Comparison of ENCODE assay signal across 8 cellular contexts in the genomic region with DNA sequence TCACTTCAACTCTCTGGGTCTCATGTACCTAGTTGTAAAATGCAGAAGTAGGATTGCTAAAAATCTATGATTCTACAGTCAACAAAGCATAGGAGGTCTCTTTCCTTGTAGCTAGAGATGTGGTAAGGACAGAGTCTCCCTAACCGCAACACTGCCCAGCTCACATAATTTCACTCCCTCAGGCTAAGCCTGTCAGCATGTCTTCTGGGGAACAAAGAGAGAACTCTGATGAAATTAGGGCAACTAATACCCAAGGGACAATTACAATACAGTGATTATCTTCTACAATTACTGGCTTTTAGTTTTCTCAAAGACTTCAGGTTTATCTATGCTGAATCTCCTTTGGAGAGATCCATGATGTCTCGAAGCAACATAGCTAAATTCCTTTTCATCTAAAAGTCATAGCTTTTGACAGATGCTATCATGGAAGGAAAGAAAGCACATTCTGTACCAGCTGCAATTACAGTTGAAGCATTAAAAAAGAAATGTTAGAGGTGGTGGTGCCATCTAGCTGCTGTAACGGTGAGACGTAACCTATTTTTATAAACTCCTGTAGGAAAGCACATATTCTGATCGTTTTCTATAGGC.
DNase-seq lines count a peak whose midpoint lies in the region; ATAC-seq, FAIRE-seq and TF ChIP-seq lines count a peak whose summit lies in the region.

No MANE protein-coding gene starts in this region.

- DNase-seq in D721Med (ENCODE audit: insufficient read length, low spot score) (no peak), SW480 (ENCODE audit: low spot score) (peak; percentile 36), glomerular visceral epithelial cell (ENCODE audit: extremely low spot score) (peak; percentile 45), sigmoid colon (no peak), DMS153 (lab: John Stamatoyannopoulos, UW) (no peak)
- no peak for DNase-seq in stimulated activated CD4-positive, alpha-beta T cell treated with anti-CD3 and anti-CD28 coated beads, Interleukin-4, amount 100 ng/mL, for 24 hours

- intact Hi-C loops in sigmoid colon (cut with DNase I): loop anchor here (1.0 to 5.0 kb wide), 3 partner anchors 62 to 587 kb away; no protein-coding TSS in a partner anchor

- H3K36me3 ChIP-seq in sigmoid colon: no peaks in the 10 kb centered on the region

- TF ChIP-seq CTCF in D721Med (IDR thresholded peaks at IDR 0.05; ENCODE audit: insufficient read depth, missing control alignments) (peak; percentile 63), sigmoid colon (IDR thresholded peaks at IDR 0.05) (peak; percentile 13 to 41 (median 32))

- H3K4me3 ChIP-seq in sigmoid colon: no peak overlapping the region

- peak; percentile 36 for ATAC-seq in GM19452 (IDR thresholded peaks at IDR 0.05; ENCODE audit: unreplicated experiment)
- peak; percentile 29 for ATAC-seq in HG03469 (IDR thresholded peaks at IDR 0.05; ENCODE audit: unreplicated experiment)

- TF ChIP-seq EP300 in sigmoid colon (IDR thresholded peaks at IDR 0.05): peak in 1 of 4 donors; percentile 48

- H3K4me1 ChIP-seq in sigmoid colon: peaks cover 0 to 36% (median 18%) of the 10 kb centered on the region in 4 donors

- H3K9me3 ChIP-seq in sigmoid colon: no peaks in the 10 kb centered on the region

- H3K27me3 ChIP-seq in sigmoid colon: no peaks in the 10 kb centered on the region

- no peak for TF ChIP-seq POLR2A in sigmoid colon (IDR thresholded peaks at IDR 0.05)

- FAIRE-seq in D721Med (lab: Jason Lieb, UNC): no peak

- 16 to 21% methylated on average over 5 of the region's 5 CpGs for WGBS in sigmoid colon, 2 donors

- H3K27ac ChIP-seq in sigmoid colon: peak overlapping the region in 3 of 4 donors; percentile 62 to 66 (median 65)

Comparison
In these comparisons a context has a peak if more than half of its experiments do, and no peak if none do; other contexts are left out.
1. DNase-seq: peak in SW480 (single experiment) and glomerular visceral epithelial cell (single experiment); none in D721Med (single experiment), sigmoid colon (single experiment), DMS153 (single experiment) and stimulated activated CD4-positive, alpha-beta T cell treated with anti-CD3 and anti-CD28 coated beads, Interleukin-4, amount 100 ng/mL, for 24 hours (single experiment).